Comparison of ENCODE assay signal across 11 cellular contexts in genomic region chr19:4206818-4207484, GRCh38. TPM values are rescaled to one million over a fixed set of nuclear protein-coding genes. Genes with fewer than 3 reads are reported as not detected.
DNase-seq lines count a peak whose midpoint lies in the region; ATAC-seq and TF ChIP-seq lines count a peak whose summit lies in the region.
"Had no signal": no experiment of that assay in that cellular context is flagged by ENCODE, and none has a peak within 500 bp of the region (broad histone marks: within the 10 kb centered on the region; RNA-seq: fewer than 3 reads in every experiment).

No MANE protein-coding gene starts in this region.

- in situ Hi-C loops in SK-MEL-5 (cut with HindIII; ENCODE audit: low pct_unique_long_range_greater_than_20kb, low sequenced_read_pairs), result loop anchor here (25.0 kb wide), 1 partner anchor 220 kb away; the partner anchor contains the start of gene EEF2

- peaks cover 9% of the 10 kb centered on the region for H3K27me3 Mint-ChIP-seq in Calu3 (ENCODE audit: unreplicated experiment)
- no peaks in the 10 kb centered on the region for H3K27me3 Mint-ChIP-seq in activated T-helper 17 cell treated with anti-CD3 and anti-CD28 coated beads, Interleukin-2, amount 50 U/mL, for 72 hours

- ATAC-seq in GM18907 (IDR thresholded peaks at IDR 0.05; ENCODE audit: unreplicated experiment), result no peak
- ATAC-seq in HG03175 (IDR thresholded peaks at IDR 0.05; ENCODE audit: unreplicated experiment), result no peak
- ATAC-seq in activated T-helper 17 cell treated with anti-CD3 and anti-CD28 coated beads, Interleukin-2, amount 50 U/mL, for 72 hours (replicated peaks), result no peak

- no TSS peak for BruUV-seq in Calu3 (replicated peaks; lab: Mats Ljungman, UMichigan)

- no peak overlapping the region for H3K4me3 Mint-ChIP-seq in Calu3 (ENCODE audit: low read depth, unreplicated experiment)
- no peak overlapping the region for H3K4me3 Mint-ChIP-seq in activated T-helper 17 cell treated with anti-CD3 and anti-CD28 coated beads, Interleukin-2, amount 50 U/mL, for 72 hours

- no peaks in the 10 kb centered on the region for H3K27me3 ChIP-seq in iPS-15b (ENCODE audit: control insufficient read depth, insufficient read depth, low read length)

- no peak overlapping the region for H3K4me3 ChIP-seq in HEK293 (ENCODE audit: low read depth, low read length)
- peak overlapping the region; percentile 43 for H3K4me3 ChIP-seq in iPS-15b (ENCODE audit: low read depth, low read length)

- H3K4me1 ChIP-seq in HEK293 (ENCODE audit: control insufficient read depth, insufficient read depth, low read length) (no peaks in the 10 kb centered on the region), iPS-15b (ENCODE audit: control insufficient read depth, insufficient read depth, low read length) (peaks cover 2% of the 10 kb centered on the region)

- peaks cover 5% of the 10 kb centered on the region for H3K36me3 Mint-ChIP-seq in Calu3 (ENCODE audit: insufficient read depth, unreplicated experiment)
- H3K36me3 Mint-ChIP-seq in activated T-helper 17 cell treated with anti-CD3 and anti-CD28 coated beads, Interleukin-2, amount 50 U/mL, for 72 hours (ENCODE audit: low read depth), result no peaks in the 10 kb centered on the region

- H3K4me1 Mint-ChIP-seq in Calu3 (ENCODE audit: low read depth, unreplicated experiment), result no peaks in the 10 kb centered on the region
- H3K4me1 Mint-ChIP-seq in activated T-helper 17 cell treated with anti-CD3 and anti-CD28 coated beads, Interleukin-2, amount 50 U/mL, for 72 hours, result no peaks in the 10 kb centered on the region

- H3K9ac ChIP-seq in iPS-15b (ENCODE audit: low read depth, low read length), result no peak overlapping the region

- no peak overlapping the region for H3K27ac ChIP-seq in HEK293 (ENCODE audit: extremely low read depth, low read depth, low read length)
- H3K27ac ChIP-seq: epithelial cell of prostate had no signal

- H3K9me3 Mint-ChIP-seq in Calu3 (ENCODE audit: low read depth, unreplicated experiment), result no peaks in the 10 kb centered on the region
- H3K9me3 Mint-ChIP-seq in activated T-helper 17 cell treated with anti-CD3 and anti-CD28 coated beads, Interleukin-2, amount 50 U/mL, for 72 hours, result no peaks in the 10 kb centered on the region

- TF ChIP-seq CTCF in Calu3 (IDR thresholded peaks at IDR 0.05; ENCODE audit: unreplicated experiment) (no peak), HEK293 (tag by site-specific recombination; IDR thresholded peaks at IDR 0.05) (0 out of 2 replicates have a peak, but pooled peaks have one; percentile 29)

- DNase-seq in Calu3 (peak; percentile 16), SK-MEL-5 (ENCODE audit: low read depth, low spot score) (peak; percentile 62), glomerular visceral epithelial cell (ENCODE audit: extremely low spot score) (no peak)
- DNase-seq: activated effector memory CD4-positive, alpha-beta T cell treated with Interleukin-2 at 50 U/mL for 16 hours; NCI-H1092 treated with DMSO at 0.1 percent for 48 hours had no signal

- no peak overlapping the region for H3K27ac Mint-ChIP-seq in Calu3 (ENCODE audit: unreplicated experiment)
- no peak overlapping the region for H3K27ac Mint-ChIP-seq in activated T-helper 17 cell treated with anti-CD3 and anti-CD28 coated beads, Interleukin-2, amount 50 U/mL, for 72 hours

- no peaks in the 10 kb centered on the region for H3K36me3 ChIP-seq in HEK293 (ENCODE audit: control insufficient read depth in 2 of 2, insufficient read depth in 1 of 2, low read length in 2 of 2)
- H3K36me3 ChIP-seq in iPS-15b (ENCODE audit: control insufficient read depth, insufficient read depth, low read length), result peaks cover 7% of the 10 kb centered on the region

- POLR2A ChIA-PET in HEK293 (lab: Yijun Ruan, JAX), result no interaction called here

- H3K9me3 ChIP-seq in HEK293 (ENCODE audit: control insufficient read depth, insufficient read depth, low read depth, low read length) (no peaks in the 10 kb centered on the region), iPS-15b (ENCODE audit: control insufficient read depth, insufficient read depth, low read length) (no peaks in the 10 kb centered on the region)

- CTCF ChIA-PET in Calu3 (lab: Charles Lee) (interaction anchor here (0.8 to 1.2 kb wide), 3 partner anchors 26 to 238 kb away, joined by 3 read pairs; no protein-coding TSS in a partner anchor), HEK293 (lab: Yijun Ruan, JAX) (interaction anchor here (0.6 to 1.0 kb wide), 11 partner anchors 8 to 424 kb away, joined by 3 to 4 read pairs (median 3); no protein-coding TSS in a partner anchor)

- intact Hi-C loops in Calu3 (cut with micrococcal nuclease; ENCODE audit: unreplicated experiment), result loop anchor here (10.0 kb wide), 1 partner anchor 352 kb away; no protein-coding TSS in a partner anchor

TF ChIP-seq in HEK293, 187 proteins besides CTCF, POLR2A, EP300 and RAD21 (continues in another document):
- peak; percentile 100 for TF ChIP-seq ZNF391 (tag by site-specific recombination; IDR thresholded peaks at IDR 0.05; ENCODE audit: borderline replicate concordance, low read depth)
- no peak for TF ChIP-seq ZNF157 (tag by site-specific recombination; IDR thresholded peaks at IDR 0.05)
- TF ChIP-seq ZNF473 (tag by site-specific recombination; IDR thresholded peaks at IDR 0.05), result no peak
- no peak for TF ChIP-seq ZNF132 (tag by site-specific recombination; IDR thresholded peaks at IDR 0.05; ENCODE audit: borderline replicate concordance)
- TF ChIP-seq ZNF626 (tag by site-specific recombination; IDR thresholded peaks at IDR 0.05), result no peak

RNA-seq across cellular contexts. Expression of gene EBI3, which starts 22.4 kb away (rescaled TPM):
- total RNA-seq in Calu3 (2022), result 1.2 and 1.6 TPM in 2 replicates
- not detected in 2 replicates for total RNA-seq in SK-MEL-5 (2014; rRNA removed; shearing (Covaris generic))
- 0.07 and 0.08 TPM in 2 replicates for polyA plus RNA-seq in SK-MEL-5 (2015; cell fraction: cytosol; rRNA removed)
- polyA plus RNA-seq in SK-MEL-5 (2015; cell fraction: nucleus; rRNA removed), result not detected in 2 replicates
- 10 to 100 TPM; 18.3 to 23.6 TPM for total RNA-seq in activated T-helper 17 cell treated with anti-CD3 and anti-CD28 coated beads, Interleukin-2, amount 50 U/mL, for 72 hours

RNA-seq across cellular contexts. Expression of gene ANKRD24, which starts 24.5 kb away (rescaled TPM):
- total RNA-seq in Calu3 (2022), result 0.76 and 1.4 TPM in 2 replicates
- total RNA-seq in SK-MEL-5 (2014; rRNA removed; shearing (Covaris generic)), result 0.05 and 0.16 TPM in 2 replicates
- polyA plus RNA-seq in SK-MEL-5 (2015; cell fraction: cytosol; rRNA removed), result 0.15 and 0.55 TPM in 2 replicates
- 0.30 and 2.0 TPM in 2 replicates for polyA plus RNA-seq in SK-MEL-5 (2015; cell fraction: nucleus; rRNA removed)
- total RNA-seq in activated T-helper 17 cell treated with anti-CD3 and anti-CD28 coated beads, Interleukin-2, amount 50 U/mL, for 72 hours, result 1 to 10 TPM; 1.2 to 2.5 TPM

RNA-seq across cellular contexts. Expression of gene SIRT6, which starts 24.6 kb away (rescaled TPM):
- 22.9 and 26.6 TPM in 2 replicates for total RNA-seq in Calu3 (2022)
- total RNA-seq in SK-MEL-5 (2014; rRNA removed; shearing (Covaris generic)), result 10.0 and 12.1 TPM in 2 replicates
- polyA plus RNA-seq in SK-MEL-5 (2015; cell fraction: cytosol; rRNA removed), result 29.4 and 32.2 TPM in 2 replicates
- 64.6 and 142 TPM in 2 replicates for polyA plus RNA-seq in SK-MEL-5 (2015; cell fraction: nucleus; rRNA removed)
- total RNA-seq in activated T-helper 17 cell treated with anti-CD3 and anti-CD28 coated beads, Interleukin-2, amount 50 U/mL, for 72 hours, result 10 to 100 TPM; 37.9 to 38.9 TPM

RNA-seq across cellular contexts. Expression of gene YJU2, which starts 39.9 kb away (rescaled TPM):
- total RNA-seq in Calu3 (2022), result 7.8 and 10.4 TPM in 2 replicates
- 20.2 and 20.9 TPM in 2 replicates for total RNA-seq in SK-MEL-5 (2014; rRNA removed; shearing (Covaris generic))
- polyA plus RNA-seq in SK-MEL-5 (2015; cell fraction: cytosol; rRNA removed), result 30.0 and 31.0 TPM in 2 replicates
- polyA plus RNA-seq in SK-MEL-5 (2015; cell fraction: nucleus; rRNA removed), result 5.4 and 7.2 TPM in 2 replicates
- total RNA-seq in activated T-helper 17 cell treated with anti-CD3 and anti-CD28 coated beads, Interleukin-2, amount 50 U/mL, for 72 hours, result 10 to 100 TPM; 22.5 to 22.6 TPM

RNA-seq across cellular contexts. Expression of gene CREB3L3, which starts 53.5 kb away (rescaled TPM):
- total RNA-seq in Calu3 (2022), result 0.14 and 0.44 TPM in 2 replicates
- total RNA-seq in SK-MEL-5 (2014; rRNA removed; shearing (Covaris generic)), result not detected in 2 replicates
- polyA plus RNA-seq in SK-MEL-5 (2015; cell fraction: cytosol; rRNA removed), result not detected in 2 replicates
- polyA plus RNA-seq in SK-MEL-5 (2015; cell fraction: nucleus; rRNA removed), result not detected in 2 replicates
- total RNA-seq in activated T-helper 17 cell treated with anti-CD3 and anti-CD28 coated beads, Interleukin-2, amount 50 U/mL, for 72 hours, result 1 to 10 TPM in 1 of 2 donors, not detected in 1; 1.1 TPM
